29 cellular contexts compared by ENCODE assay signal in the genomic region with DNA sequence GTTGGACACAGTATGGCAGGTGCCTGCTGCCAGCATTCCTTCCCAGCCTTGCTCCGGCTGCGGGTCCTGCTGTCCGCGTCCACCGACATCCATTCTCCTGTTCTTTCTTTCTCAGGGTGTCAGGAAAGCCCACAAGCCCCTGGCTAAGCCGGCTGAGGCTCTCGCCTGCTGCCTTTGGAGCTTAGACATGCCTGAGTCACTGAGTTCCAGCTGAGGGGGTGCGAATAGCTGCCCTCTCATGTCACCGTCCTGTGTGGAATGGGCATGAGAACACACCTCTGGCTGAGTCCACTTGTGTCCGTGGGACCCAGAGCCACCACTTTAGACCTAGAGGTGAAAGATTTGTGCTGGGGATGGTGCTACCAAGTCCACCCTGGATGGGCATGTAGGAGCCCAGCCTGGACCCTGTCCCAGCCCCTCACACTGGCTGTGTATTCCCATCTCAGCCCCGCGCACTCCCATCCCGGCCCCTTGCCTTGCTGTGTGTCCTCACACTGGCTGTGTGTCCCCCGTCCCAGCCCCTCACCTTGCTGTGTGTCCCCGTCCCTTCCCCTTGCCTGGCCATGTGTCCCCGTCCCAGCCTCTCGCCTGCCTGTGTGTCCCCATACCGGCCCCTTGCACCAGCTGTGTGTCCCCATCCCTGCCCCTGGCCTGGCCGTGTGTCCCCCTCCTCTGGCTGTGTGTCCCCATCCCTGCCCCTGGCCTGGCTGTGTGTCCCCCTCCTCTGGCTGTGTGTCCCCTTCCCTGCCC.
"Had no signal": no experiment of that assay in that cellular context is flagged by ENCODE, and none has a peak within 500 bp of the region (broad histone marks: within the 10 kb centered on the region; RNA-seq: fewer than 3 reads in every experiment).

No MANE protein-coding gene starts in this region.

- H3K36me3 ChIP-seq: brain microvascular endothelial cell, neural progenitor cell, right atrium auricular region, transverse colon, uterus had no signal

- H3K27me3 ChIP-seq: brain microvascular endothelial cell, neural progenitor cell, right atrium auricular region, testis, transverse colon, uterus had no signal

- H3K4me1 ChIP-seq: neural progenitor cell, right atrium auricular region, testis, transverse colon, uterus had no signal

- H3K9me3 Mint-ChIP-seq: memory B cell; natural killer cell; neural progenitor cell; T-helper 2 cell treated with Interferon-gamma antibody and Interleukin-4, amounts not matched to agents 5 μg/mL and 100 μg/mL, for 36 hours had no signal

- ATAC-seq: effector memory CD8-positive, alpha-beta T cell; natural killer cell had no signal

- H3K9me3 ChIP-seq: right atrium auricular region, testis, transverse colon, uterus had no signal

- FAIRE-seq: keratinocyte had no signal

- H3K4me2 ChIP-seq: neural progenitor cell had no signal

- H2AFZ ChIP-seq: neural progenitor cell had no signal

- DNase-seq: activated CD4-positive, alpha-beta T cell treated with anti-CD3 and anti-CD28 coated beads for 4 hours; activated CD4-positive, alpha-beta T cell treated with anti-CD3 and anti-CD28 coated beads, Interleukin-2, amount 50 U/mL, for 48 hours; activated CD4-positive, CD25-positive, alpha-beta regulatory T cell; activated CD8-positive, alpha-beta memory T cell treated with anti-CD3 and anti-CD28 coated beads for 24 hours; activated effector memory CD4-positive, alpha-beta T cell treated with Interleukin-2 at 50 U/mL for 16 hours; activated naive CD4-positive, alpha-beta T cell treated with Interleukin-2 at 50 U/mL for 16 hours; anterior cingulate cortex; brain microvascular endothelial cell; caudate nucleus; cortex of kidney; effector memory CD8-positive, alpha-beta T cell; foreskin fibroblast; head of caudate nucleus; hippocampal formation; midbrain; natural killer cell; stimulated activated CD4-positive, alpha-beta T cell treated with anti-CD3 and anti-CD28 coated beads, Interleukin-15, amount 100 ng/mL, for 24 hours; stimulated activated CD4-positive, alpha-beta T cell treated with anti-CD3 and anti-CD28 coated beads, Interleukin-2, amount 100 ng/mL, for 24 hours; stimulated activated naive CD4-positive, alpha-beta T cell; T-helper 1 cell; testis; transverse colon; uterus had no signal

- H3K9ac ChIP-seq: neural progenitor cell had no signal

- H3K4me3 ChIP-seq: neural progenitor cell, right atrium auricular region, testis, transverse colon, uterus had no signal

- H3K27ac ChIP-seq: brain microvascular endothelial cell, neural progenitor cell, right atrium auricular region, testis, transverse colon, uterus had no signal

- H3K36me3 Mint-ChIP-seq: activated naive CD8-positive, alpha-beta T cell; memory B cell; natural killer cell; neural progenitor cell had no signal

- H3K4me1 Mint-ChIP-seq: memory B cell, natural killer cell had no signal

- H3K4me3 Mint-ChIP-seq: activated naive CD8-positive, alpha-beta T cell; effector memory CD8-positive, alpha-beta T cell; memory B cell; natural killer cell; neural progenitor cell; T-helper 2 cell treated with Interferon-gamma antibody and Interleukin-4, amounts not matched to agents 5 μg/mL and 100 μg/mL, for 36 hours had no signal

- H3K27ac Mint-ChIP-seq: activated naive CD8-positive, alpha-beta T cell; effector memory CD8-positive, alpha-beta T cell; memory B cell; natural killer cell; T-helper 2 cell treated with Interferon-gamma antibody and Interleukin-4, amounts not matched to agents 5 μg/mL and 100 μg/mL, for 36 hours had no signal
